In the genomic region with DNA sequence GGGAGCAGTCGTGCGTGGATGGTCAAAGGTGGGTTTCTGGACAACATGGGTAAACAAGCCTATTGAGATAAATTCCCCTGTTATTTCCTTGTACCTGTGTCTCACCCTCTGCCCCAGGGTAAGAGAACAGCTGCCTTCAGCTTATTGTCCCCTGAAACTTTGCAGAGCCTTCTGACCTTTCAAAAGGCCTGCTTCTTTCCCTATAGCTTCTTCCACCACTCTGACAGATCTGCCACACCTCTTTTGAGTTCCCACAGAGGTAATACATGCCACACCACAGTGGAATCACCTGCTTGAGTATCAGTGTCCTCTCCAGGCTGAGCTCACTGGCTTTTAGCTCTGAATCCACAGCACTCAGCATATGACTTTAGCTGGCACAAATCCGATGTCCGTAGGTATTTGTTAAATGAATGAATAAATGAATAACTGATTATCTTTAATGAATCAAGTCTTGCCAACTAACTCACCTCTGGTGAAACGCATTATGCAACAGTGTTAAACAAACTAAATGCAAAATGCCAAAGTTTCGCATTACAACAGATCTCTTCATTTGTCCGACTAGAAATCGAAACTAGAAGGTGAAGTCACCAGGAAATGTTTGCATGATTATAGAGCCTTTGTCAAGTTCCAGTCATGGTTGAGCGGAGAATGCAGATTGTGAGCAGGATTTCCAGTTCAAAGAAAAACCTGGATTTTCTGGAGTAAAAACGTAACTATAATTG, we compare ENCODE assay signal across 9 cellular contexts. TPM values are rescaled to one million over a fixed set of nuclear protein-coding genes. Genes with fewer than 3 reads are reported as not detected.
DNase-seq lines count a peak whose midpoint lies in the region; ATAC-seq and TF ChIP-seq lines count a peak whose summit lies in the region.
"Had no signal": no experiment of that assay in that cellular context is flagged by ENCODE, and none has a peak within 500 bp of the region (broad histone marks: within the 10 kb centered on the region; RNA-seq: fewer than 3 reads in every experiment).

No MANE protein-coding gene starts in this region.

- H3K4me1 Mint-ChIP-seq in effector memory CD8-positive, alpha-beta T cell (ENCODE audit: low read depth in 2 of 2) = no peaks in the 10 kb centered on the region

- H3K27me3 ChIP-seq in adipocyte (replicated peaks; ENCODE audit: control insufficient read depth, insufficient read depth, low read length) = peaks cover 4% of the 10 kb centered on the region
- H3K27me3 ChIP-seq: vagina had no signal

- no peak overlapping the region for H3K9ac ChIP-seq in adipocyte (ENCODE audit: low read length)

- peak; percentile 91 for ATAC-seq in left colon
- no peak for ATAC-seq in effector memory CD8-positive, alpha-beta T cell (replicated peaks)

- in situ Hi-C loops in KBM-7 (cut with MboI; ENCODE audit: low pct_unique_long_range_greater_than_20kb, low sequenced_read_pairs) = no loop called here

- peaks cover 5% of the 10 kb centered on the region for H3K4me1 ChIP-seq in adipocyte (ENCODE audit: control insufficient read depth, insufficient read depth, low read length)
- H3K4me1 ChIP-seq: vagina had no signal

- no peak overlapping the region for H3K27ac Mint-ChIP-seq in effector memory CD8-positive, alpha-beta T cell

- H3K4me3 Mint-ChIP-seq in effector memory CD8-positive, alpha-beta T cell = no peak overlapping the region

- TF ChIP-seq CTCF in AG09319 (IDR thresholded peaks at IDR 0.05; ENCODE audit: low read depth, low read length) = no peak

- no peaks in the 10 kb centered on the region for H3K9me3 Mint-ChIP-seq in effector memory CD8-positive, alpha-beta T cell

- intact Hi-C loops in left colon (cut with DNase I, micrococcal nuclease) = no loop called here

- DNase-seq in AG09319 (ENCODE audit: extremely low read depth, low read depth) (peak; percentile 8), KBM-7 (peak; percentile 40), adipocyte (ENCODE audit: low read depth) (peak; percentile 53), left colon (peak; percentile 23 to 30), cortex of kidney (lab: John Stamatoyannopoulos, UW) (no peak), middle frontal gyrus (ENCODE audit: extremely low spot score, low spot score) (no peak)
- DNase-seq in effector memory CD8-positive, alpha-beta T cell = no peak
- DNase-seq in activated CD4-positive, alpha-beta T cell treated with anti-CD3 and anti-CD28 coated beads for 48 hours = no peak

- no peaks in the 10 kb centered on the region for H3K36me3 ChIP-seq in adipocyte (ENCODE audit: control insufficient read depth, insufficient read depth, low read length, severe bottlenecking)
- H3K36me3 ChIP-seq: vagina had no signal

- H3K27me3 Mint-ChIP-seq in effector memory CD8-positive, alpha-beta T cell = peaks cover 0 to 5% of the 10 kb centered on the region in 2 donors

- H3K4me3 ChIP-seq in adipocyte (ENCODE audit: low read length) = peak overlapping the region; percentile 9

- no peaks in the 10 kb centered on the region for H3K9me3 ChIP-seq in adipocyte (ENCODE audit: control insufficient read depth, low read length)
- H3K9me3 ChIP-seq: vagina had no signal

- no peaks in the 10 kb centered on the region for H3K36me3 Mint-ChIP-seq in effector memory CD8-positive, alpha-beta T cell (ENCODE audit: insufficient read depth)

RNA-seq across cellular contexts. Expression of a gene that starts 16.3 kb away (rescaled TPM):
- total RNA-seq in left colon = not detected
- total RNA-seq: vagina had no signal

Comparison
In these comparisons a context has a peak if more than half of its experiments do, and no peak if none do; other contexts are left out.
1. DNase-seq: peak in AG09319 (single experiment), KBM-7 (single experiment), adipocyte (single experiment) and left colon (2 of 2); none in effector memory CD8-positive, alpha-beta T cell (0 of 3), activated CD4-positive, alpha-beta T cell treated with anti-CD3 and anti-CD28 coated beads for 48 hours (single experiment), cortex of kidney (single experiment) and middle frontal gyrus (single experiment).